Comparison of ENCODE assay signal across 1 cellular context in the genomic region with DNA sequence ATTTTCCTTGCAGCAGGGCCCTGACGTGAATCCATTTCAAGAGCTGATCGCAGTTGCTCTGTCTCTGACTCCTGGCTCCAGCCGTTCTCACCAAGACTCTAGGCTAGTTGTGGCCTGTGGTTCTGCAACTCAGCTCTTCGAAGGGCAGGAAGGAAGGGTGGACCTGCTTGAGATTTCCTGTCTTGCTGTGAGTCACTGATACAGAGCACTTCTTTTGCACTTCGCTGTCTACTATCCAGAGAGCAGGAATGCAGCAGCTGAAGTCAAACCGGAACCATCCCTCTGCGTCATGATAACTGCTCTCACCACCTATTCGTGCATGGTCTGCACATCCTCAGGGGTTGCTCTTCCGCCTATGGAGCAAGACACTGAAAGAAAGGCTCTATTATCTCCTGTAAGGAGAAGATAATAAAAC.
TF ChIP-seq lines count a peak whose summit lies in the region.

No MANE protein-coding gene starts in this region.

TF ChIP-seq in SK-N-SH, 30 proteins besides CTCF, POLR2A, EP300 and RAD21 (continued from another document):
- TF ChIP-seq, protein P1, sequence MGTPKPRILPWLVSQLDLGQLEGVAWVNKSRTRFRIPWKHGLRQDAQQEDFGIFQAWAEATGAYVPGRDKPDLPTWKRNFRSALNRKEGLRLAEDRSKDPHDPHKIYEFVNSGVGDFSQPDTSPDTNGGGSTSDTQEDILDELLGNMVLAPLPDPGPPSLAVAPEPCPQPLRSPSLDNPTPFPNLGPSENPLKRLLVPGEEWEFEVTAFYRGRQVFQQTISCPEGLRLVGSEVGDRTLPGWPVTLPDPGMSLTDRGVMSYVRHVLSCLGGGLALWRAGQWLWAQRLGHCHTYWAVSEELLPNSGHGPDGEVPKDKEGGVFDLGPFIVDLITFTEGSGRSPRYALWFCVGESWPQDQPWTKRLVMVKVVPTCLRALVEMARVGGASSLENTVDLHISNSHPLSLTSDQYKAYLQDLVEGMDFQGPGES (IDR thresholded peaks at IDR 0.05; ENCODE audit: low read depth, low read length) = no peak
- TF ChIP-seq MXI1 (IDR thresholded peaks at IDR 0.05; ENCODE audit: low read depth, low read length) = no peak
- no peak for TF ChIP-seq RCOR1 (IDR thresholded peaks at IDR 0.05; ENCODE audit: low read length)
- TF ChIP-seq FOSL2 (IDR thresholded peaks at IDR 0.05; ENCODE audit: borderline replicate concordance, low read depth) = peak; percentile 90; the same call in 1 of the 2 replicates
- TF ChIP-seq NRF1 (IDR thresholded peaks at IDR 0.05; ENCODE audit: low read depth, low read length) = no peak
- TF ChIP-seq SMC3 (IDR thresholded peaks at IDR 0.05; ENCODE audit: low read depth, low read length) = no peak
- TF ChIP-seq YY1 (IDR thresholded peaks at IDR 0.05; ENCODE audit: low read depth) = no peak
- TF ChIP-seq RFX5 (IDR thresholded peaks at IDR 0.05; ENCODE audit: low read length) = no peak
- TF ChIP-seq JUND (IDR thresholded peaks at IDR 0.05) = peak; percentile 83
- TF ChIP-seq MEF2A (IDR thresholded peaks at IDR 0.05; ENCODE audit: borderline replicate concordance, low read depth) = no peak; the same call in 1 of the 2 replicates
- peak; percentile 84 for TF ChIP-seq TEAD4 (IDR thresholded peaks at IDR 0.05; ENCODE audit: borderline replicate concordance, insufficient read depth)
- TF ChIP-seq TAF1 (IDR thresholded peaks at IDR 0.05; ENCODE audit: borderline replicate concordance, low read depth, low read length) = peak; percentile 77; the same call in 1 of the 2 replicates
- TF ChIP-seq RXRA (IDR thresholded peaks at IDR 0.05; ENCODE audit: borderline replicate concordance, low read depth) = peak; percentile 69; the same call in 1 of the 2 replicates
- TF ChIP-seq, protein P2, sequence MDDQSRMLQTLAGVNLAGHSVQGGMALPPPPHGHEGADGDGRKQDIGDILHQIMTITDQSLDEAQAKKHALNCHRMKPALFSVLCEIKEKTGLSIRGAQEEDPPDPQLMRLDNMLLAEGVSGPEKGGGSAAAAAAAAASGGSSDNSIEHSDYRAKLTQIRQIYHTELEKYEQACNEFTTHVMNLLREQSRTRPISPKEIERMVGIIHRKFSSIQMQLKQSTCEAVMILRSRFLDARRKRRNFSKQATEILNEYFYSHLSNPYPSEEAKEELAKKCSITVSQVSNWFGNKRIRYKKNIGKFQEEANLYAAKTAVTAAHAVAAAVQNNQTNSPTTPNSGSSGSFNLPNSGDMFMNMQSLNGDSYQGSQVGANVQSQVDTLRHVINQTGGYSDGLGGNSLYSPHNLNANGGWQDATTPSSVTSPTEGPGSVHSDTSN (IDR thresholded peaks at IDR 0.05) = peak; percentile 88
- TF ChIP-seq, protein P3, sequence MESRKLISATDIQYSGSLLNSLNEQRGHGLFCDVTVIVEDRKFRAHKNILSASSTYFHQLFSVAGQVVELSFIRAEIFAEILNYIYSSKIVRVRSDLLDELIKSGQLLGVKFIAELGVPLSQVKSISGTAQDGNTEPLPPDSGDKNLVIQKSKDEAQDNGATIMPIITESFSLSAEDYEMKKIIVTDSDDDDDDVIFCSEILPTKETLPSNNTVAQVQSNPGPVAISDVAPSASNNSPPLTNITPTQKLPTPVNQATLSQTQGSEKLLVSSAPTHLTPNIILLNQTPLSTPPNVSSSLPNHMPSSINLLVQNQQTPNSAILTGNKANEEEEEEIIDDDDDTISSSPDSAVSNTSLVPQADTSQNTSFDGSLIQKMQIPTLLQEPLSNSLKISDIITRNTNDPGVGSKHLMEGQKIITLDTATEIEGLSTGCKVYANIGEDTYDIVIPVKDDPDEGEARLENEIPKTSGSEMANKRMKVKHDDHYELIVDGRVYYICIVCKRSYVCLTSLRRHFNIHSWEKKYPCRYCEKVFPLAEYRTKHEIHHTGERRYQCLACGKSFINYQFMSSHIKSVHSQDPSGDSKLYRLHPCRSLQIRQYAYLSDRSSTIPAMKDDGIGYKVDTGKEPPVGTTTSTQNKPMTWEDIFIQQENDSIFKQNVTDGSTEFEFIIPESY (IDR thresholded peaks at IDR 0.05; ENCODE audit: borderline replicate concordance, low read depth) = no peak
- no peak for TF ChIP-seq FOXJ3 (CRISPR knock-in tag; IDR thresholded peaks at IDR 0.05)
- peak; percentile 68 for TF ChIP-seq GABPA (IDR thresholded peaks at IDR 0.05; ENCODE audit: low read depth)
- TF ChIP-seq SIN3A (IDR thresholded peaks at IDR 0.05; ENCODE audit: borderline replicate concordance, low read depth, low read length) = peak; percentile 79; the same call in 1 of the 2 replicates
